ENCODE assay signal across 10 cellular contexts in genomic region chr10:119461380-119461779, GRCh38.
DNase-seq lines count a peak whose midpoint lies in the region; ATAC-seq, FAIRE-seq and TF ChIP-seq lines count a peak whose summit lies in the region.
"Had no signal": no experiment of that assay in that cellular context is flagged by ENCODE, and none has a peak within 500 bp of the region (broad histone marks: within the 10 kb centered on the region; RNA-seq: fewer than 3 reads in every experiment).

No MANE protein-coding gene starts in this region.

- peak; percentile 89 for FAIRE-seq in GM12891 (lab: Jason Lieb, UNC)

- DNase-seq in GM12891 (ENCODE audit: insufficient read length, low spot score): no peak
- peak; percentile 91 for DNase-seq in kidney tubule cell (ENCODE audit: low spot score)
- no peak for DNase-seq in activated gamma-delta T cell treated with Interleukin-2 at 50 U/mL for 16 hours
- DNase-seq in GM03348 (ENCODE audit: low spot score): no peak
- no peak for DNase-seq in NCI-H82 (lab: John Stamatoyannopoulos, UW)
- no peak for DNase-seq in NCI-H1092 treated with DMSO at 0.1 percent for 48 hours (lab: John Stamatoyannopoulos, UW)
- DNase-seq: cerebellar nuclear complex, NCI-H2081 had no signal

- TF ChIP-seq POLR2A in GM12891 (IDR thresholded peaks at IDR 0.05; ENCODE audit: low read depth, low read length): no peak

- ATAC-seq in GM19397 (IDR thresholded peaks at IDR 0.05; ENCODE audit: unreplicated experiment) (peak; percentile 43), HG03558 (IDR thresholded peaks at IDR 0.05; ENCODE audit: extremely low read depth, unreplicated experiment) (peak; percentile 61)

TF ChIP-seq in GM12891, 5 proteins besides CTCF, POLR2A, EP300 and RAD21:
- TF ChIP-seq PAX5 (IDR thresholded peaks at IDR 0.05; ENCODE audit: insufficient read depth, low read length, severe bottlenecking) (peak; percentile 73), SPI1 (IDR thresholded peaks at IDR 0.05; ENCODE audit: low read depth, low read length) (no peak)
TF ChIP-seq in GM12891: peak in this region for 1.
